ENCODE assay signal across 17 cellular contexts in genomic region chr11:57410287-57410686, GRCh38. TPM values are rescaled to one million over a fixed set of nuclear protein-coding genes. Genes with fewer than 3 reads are reported as not detected.
DNase-seq lines count a peak whose midpoint lies in the region; ATAC-seq and TF ChIP-seq lines count a peak whose summit lies in the region.
"Had no signal": no experiment of that assay in that cellular context is flagged by ENCODE, and none has a peak within 500 bp of the region (broad histone marks: within the 10 kb centered on the region; RNA-seq: fewer than 3 reads in every experiment).

No MANE protein-coding gene starts in this region.

- DNase-seq in stimulated activated naive CD8-positive, alpha-beta T cell treated with anti-CD3 and anti-CD28 coated beads, Interleukin-15, amount 100 ng/mL, for 72 hours: no peak
- no peak for DNase-seq in stimulated activated naive CD8-positive, alpha-beta T cell treated with anti-CD3 and anti-CD28 coated beads, Interleukin-15, Interleukin-2, amounts not matched to agents 100 U/mL and 50 U/mL, for 24 hours
- DNase-seq in RWPE2 (ENCODE audit: low spot score) (no peak), fibroblast of mammary gland (ENCODE audit: low read depth) (peak; percentile 92), left lung (no peak), transverse colon (no peak)
- DNase-seq in activated CD4-positive, CD25-positive, alpha-beta regulatory T cell treated with anti-CD3 and anti-CD28 coated beads, Interleukin-2, amount 50 U/mL, for 72 hours: no peak
- DNase-seq: activated CD4-positive, alpha-beta T cell treated with anti-CD3 and anti-CD28 coated beads for 4 hours; activated gamma-delta T cell treated with Interleukin-2 at 50 U/mL for 16 hours; colonic mucosa; foreskin melanocyte; H7; immature natural killer cell; NCI-H446 treated with DMSO at 0.1 percent for 48 hours had no signal

- intact Hi-C loops in left lung (cut with DNase I): no loop called here
- intact Hi-C loops in transverse colon (cut with DNase I; ENCODE audit: low total_unique reads): no loop called here

- no peak overlapping the region for H3K27ac ChIP-seq in RWPE2 (ENCODE audit: poor library complexity, severe bottlenecking)
- H3K27ac ChIP-seq in left lung: no peak overlapping the region
- no peak overlapping the region for H3K27ac ChIP-seq in transverse colon
- H3K27ac ChIP-seq: colonic mucosa had no signal

- in situ Hi-C loops in transverse colon (cut with MboI; ENCODE audit: low pct_ligation_motif_present in 1 of 4, low pct_unique_long_range_greater_than_20kb in 1 of 4, low sequenced_read_pairs in 3 of 4): no loop called here

- H3K27me3 Mint-ChIP-seq in stimulated activated naive CD8-positive, alpha-beta T cell treated with anti-CD3 and anti-CD28 coated beads, Interleukin-15, amount 100 ng/mL, for 72 hours: no peaks in the 10 kb centered on the region

- H3K4me1 Mint-ChIP-seq in stimulated activated naive CD8-positive, alpha-beta T cell treated with anti-CD3 and anti-CD28 coated beads, Interleukin-15, amount 100 ng/mL, for 72 hours: peaks cover 88% of the 10 kb centered on the region

- no peaks in the 10 kb centered on the region for H3K9me3 Mint-ChIP-seq in stimulated activated naive CD8-positive, alpha-beta T cell treated with anti-CD3 and anti-CD28 coated beads, Interleukin-15, amount 100 ng/mL, for 72 hours
- H3K9me3 Mint-ChIP-seq: immature natural killer cell had no signal

- no peak for ATAC-seq in stimulated activated naive CD8-positive, alpha-beta T cell treated with anti-CD3 and anti-CD28 coated beads, Interleukin-15, amount 100 ng/mL, for 72 hours
- no peak for ATAC-seq in stimulated activated naive CD8-positive, alpha-beta T cell treated with anti-CD3 and anti-CD28 coated beads, Interleukin-15, Interleukin-2, amounts not matched to agents 100 U/mL and 50 U/mL, for 24 hours
- ATAC-seq in RWPE2 (ENCODE audit: low read depth): peak; percentile 46; the same call in 2 of the 3 replicates
- ATAC-seq in left lung: no peak
- no peak for ATAC-seq in GM21367 (IDR thresholded peaks at IDR 0.05; ENCODE audit: unreplicated experiment)

- TF ChIP-seq CTCF in RWPE2 (IDR thresholded peaks at IDR 0.05; ENCODE audit: poor library complexity, severe bottlenecking): no peak
- no peak for TF ChIP-seq CTCF in fibroblast of mammary gland (conservative IDR thresholded peaks at IDR 0.05; ENCODE audit: control insufficient read depth, insufficient read depth, low read depth, low read length)
- no peak for TF ChIP-seq CTCF in left lung (IDR thresholded peaks at IDR 0.05)
- no peak for TF ChIP-seq CTCF in transverse colon (IDR thresholded peaks at IDR 0.05)

- no peak for TF ChIP-seq POLR2A in transverse colon (IDR thresholded peaks at IDR 0.05)

- H3K27me3 ChIP-seq in RWPE2 (ENCODE audit: insufficient read depth, poor library complexity, severe bottlenecking) (no peaks in the 10 kb centered on the region), left lung (no peaks in the 10 kb centered on the region), transverse colon (no peaks in the 10 kb centered on the region)
- H3K27me3 ChIP-seq: colonic mucosa had no signal

- H3K4me3 Mint-ChIP-seq in stimulated activated naive CD8-positive, alpha-beta T cell treated with anti-CD3 and anti-CD28 coated beads, Interleukin-15, amount 100 ng/mL, for 72 hours: no peak overlapping the region
- H3K4me3 Mint-ChIP-seq: immature natural killer cell had no signal

- H3K4me3 ChIP-seq in RWPE2 (ENCODE audit: severe bottlenecking) (no peak overlapping the region), fibroblast of mammary gland (ENCODE audit: control insufficient read depth, low read depth, low read length) (no peak overlapping the region), left lung (no peak overlapping the region), transverse colon (no peak overlapping the region)
- H3K4me3 ChIP-seq: colonic mucosa had no signal

- no peaks in the 10 kb centered on the region for H3K9me3 ChIP-seq in RWPE2 (ENCODE audit: severe bottlenecking)
- H3K9me3 ChIP-seq in left lung: no peaks in the 10 kb centered on the region
- no peaks in the 10 kb centered on the region for H3K9me3 ChIP-seq in transverse colon
- H3K9me3 ChIP-seq: colonic mucosa had no signal

- H3K36me3 ChIP-seq in RWPE2 (ENCODE audit: low read depth) (peaks cover 69% of the 10 kb centered on the region), left lung (peaks cover 0 to 98% of the 10 kb centered on the region in 2 donors), transverse colon (no peaks in the 10 kb centered on the region)
- H3K36me3 ChIP-seq: colonic mucosa had no signal

- H3K4me1 ChIP-seq in RWPE2 (ENCODE audit: insufficient read depth, poor library complexity, severe bottlenecking) (no peaks in the 10 kb centered on the region), left lung (peaks cover 0 to 24% of the 10 kb centered on the region in 2 donors), transverse colon (peaks cover 0 to 7% (median 0%) of the 10 kb centered on the region in 4 donors)
- H3K4me1 ChIP-seq: colonic mucosa had no signal

- no peak for TF ChIP-seq EP300 in transverse colon (IDR thresholded peaks at IDR 0.05; ENCODE audit: low read depth)

- peak overlapping the region; percentile 29 to 38 for H3K27ac Mint-ChIP-seq in stimulated activated naive CD8-positive, alpha-beta T cell treated with anti-CD3 and anti-CD28 coated beads, Interleukin-15, amount 100 ng/mL, for 72 hours

RNA-seq across cellular contexts. Expression of gene SLC43A3, which starts 16.6 kb away (rescaled TPM):
- total RNA-seq in left lung: 100 to 1,000 TPM in 1 of 2 donors, 10 to 100 TPM in 1; 95.6 to 185 TPM
- 10 to 100 TPM in 3 of 4 donors, 1 to 10 TPM in 1; 6.0 to 35.9 (median 19.4) TPM for total RNA-seq in transverse colon

RNA-seq across cellular contexts. Expression of gene PRG2, which starts 19.8 kb away (rescaled TPM):
- total RNA-seq in left lung (under 1 TPM in 1 of 2 donors, not detected in 1; 0.34 TPM), transverse colon (not detected)
- total RNA-seq: colonic mucosa, Daoy, H7 had no signal

RNA-seq across cellular contexts. Expression of gene PRG3, which starts 29.3 kb away (rescaled TPM):
- total RNA-seq in left lung: not detected
- total RNA-seq in transverse colon: not detected
- total RNA-seq: colonic mucosa, Daoy, H7, pulmonary artery endothelial cell had no signal

RNA-seq across cellular contexts. Expression of gene RTN4RL2, which starts 50.0 kb away (rescaled TPM):
- total RNA-seq in left lung (1 to 10 TPM; 2.5 to 4.8 TPM), transverse colon (under 1 TPM in 1 of 4 donors, not detected in 3; 0.48 TPM)
